In genomic region chr10:18104223-18104872, GRCh38 we compare ENCODE assay signal across 8 cellular contexts. TPM values are rescaled to one million over a fixed set of nuclear protein-coding genes. Genes with fewer than 3 reads are reported as not detected.
DNase-seq lines count a peak whose midpoint lies in the region; ATAC-seq and TF ChIP-seq lines count a peak whose summit lies in the region.

No MANE protein-coding gene starts in this region.

- no peaks in the 10 kb centered on the region for H3K36me3 ChIP-seq in NT2/D1 (ENCODE audit: insufficient read depth, insufficient read length, low read length)
- H3K36me3 ChIP-seq in cardiac muscle cell: no peaks in the 10 kb centered on the region

- H3K4me1 ChIP-seq in NT2/D1 (ENCODE audit: insufficient read depth, insufficient read length) (no peaks in the 10 kb centered on the region), cardiac muscle cell (ENCODE audit: low read depth) (peaks cover 18% of the 10 kb centered on the region)

- H3K36me3 Mint-ChIP-seq in activated naive CD4-positive, alpha-beta T cell treated with anti-CD3 and anti-CD28 coated beads, Interleukin-2, amount 10 ng/mL, durations not matched to agents 7 days and 5 days: no peaks in the 10 kb centered on the region

- no peak overlapping the region for H3K9ac ChIP-seq in NT2/D1 (ENCODE audit: insufficient read length, low read depth)

- H3K4me1 Mint-ChIP-seq in activated naive CD4-positive, alpha-beta T cell treated with anti-CD3 and anti-CD28 coated beads, Interleukin-2, amount 10 ng/mL, durations not matched to agents 7 days and 5 days: no peaks in the 10 kb centered on the region

- TF ChIP-seq CTCF in AG09309 (IDR thresholded peaks at IDR 0.05; ENCODE audit: control insufficient read depth, insufficient read depth, low read depth, low read length, missing control alignments): peak; percentile 70
- TF ChIP-seq CTCF in cardiac muscle cell (IDR thresholded peaks at IDR 0.05; ENCODE audit: low read depth, low read length): peak; percentile 67
- peak; percentile 68 for TF ChIP-seq CTCF in retinal pigment epithelial cell (conservative IDR thresholded peaks at IDR 0.05; ENCODE audit: low read depth, low read length)

- no peak overlapping the region for H3K27ac ChIP-seq in cardiac muscle cell

- H3K9me3 ChIP-seq in NT2/D1 (ENCODE audit: insufficient read depth, low read length): no peaks in the 10 kb centered on the region
- H3K9me3 ChIP-seq in cardiac muscle cell (ENCODE audit: low read depth): no peaks in the 10 kb centered on the region

- DNase-seq in AG09309 (ENCODE audit: low read depth): no peak
- peak; percentile 8 for DNase-seq in NT2/D1 (ENCODE audit: low read depth, low spot score)
- DNase-seq in activated naive CD4-positive, alpha-beta T cell treated with anti-CD3 and anti-CD28 coated beads, Interleukin-2, amount 10 ng/mL, durations not matched to agents 7 days and 5 days: peak; percentile 60
- peak; percentile 40 to 60 for DNase-seq in cardiac muscle cell (ENCODE audit: low read depth in 1 of 2, low spot score in 1 of 2)
- DNase-seq in retinal pigment epithelial cell (ENCODE audit: low read depth): no peak

- ATAC-seq in GM18502 (IDR thresholded peaks at IDR 0.05; ENCODE audit: poor library complexity, unreplicated experiment) (peak; percentile 68), HG03439 (IDR thresholded peaks at IDR 0.05; ENCODE audit: unreplicated experiment) (no peak), HG03097 (IDR thresholded peaks at IDR 0.05; ENCODE audit: low FRiP score, unreplicated experiment) (no peak)

- H3K27ac Mint-ChIP-seq in activated naive CD4-positive, alpha-beta T cell treated with anti-CD3 and anti-CD28 coated beads, Interleukin-2, amount 10 ng/mL, durations not matched to agents 7 days and 5 days: no peak overlapping the region

- H3K9me3 Mint-ChIP-seq in activated naive CD4-positive, alpha-beta T cell treated with anti-CD3 and anti-CD28 coated beads, Interleukin-2, amount 10 ng/mL, durations not matched to agents 7 days and 5 days: no peaks in the 10 kb centered on the region

- no peaks in the 10 kb centered on the region for H3K27me3 ChIP-seq in NT2/D1 (ENCODE audit: insufficient read depth, insufficient read length)
- H3K27me3 ChIP-seq in cardiac muscle cell: no peaks in the 10 kb centered on the region

- H3K27me3 Mint-ChIP-seq in activated naive CD4-positive, alpha-beta T cell treated with anti-CD3 and anti-CD28 coated beads, Interleukin-2, amount 10 ng/mL, durations not matched to agents 7 days and 5 days: no peaks in the 10 kb centered on the region

- H3K4me3 Mint-ChIP-seq in activated naive CD4-positive, alpha-beta T cell treated with anti-CD3 and anti-CD28 coated beads, Interleukin-2, amount 10 ng/mL, durations not matched to agents 7 days and 5 days: no peak overlapping the region

- CTCF ChIA-PET in activated naive CD4-positive, alpha-beta T cell treated with anti-CD3 and anti-CD28 coated beads, Interleukin-2, amount 10 ng/mL, durations not matched to agents 7 days and 5 days (lab: Charles Lee): interaction anchor here (1.2 to 2.0 kb wide), 3 partner anchors 29 to 494 kb away, joined by 3 to 5 read pairs (median 4); no protein-coding TSS in a partner anchor

- H3K4me3 ChIP-seq in AG09309 (ENCODE audit: control insufficient read depth, low read depth, low read length) (no peak overlapping the region), NT2/D1 (ENCODE audit: insufficient read length, low read depth) (no peak overlapping the region), cardiac muscle cell (no peak overlapping the region), retinal pigment epithelial cell (ENCODE audit: low read length) (no peak overlapping the region)

RNA-seq across cellular contexts. Expression of gene CACNB2, which starts 35.9 kb away (rescaled TPM):
- 134 and 172 TPM in 2 replicates for total RNA-seq in cardiac muscle cell
- 101 and 119 TPM in 2 replicates for polyA plus RNA-seq in cardiac muscle cell

Comparison
In these comparisons a context has a peak if more than half of its experiments do, and no peak if none do; other contexts are left out.
1. DNase-seq: peak in NT2/D1 (single experiment), activated naive CD4-positive, alpha-beta T cell treated with anti-CD3 and anti-CD28 coated beads, Interleukin-2, amount 10 ng/mL, durations not matched to agents 7 days and 5 days (single experiment) and cardiac muscle cell (2 of 2); none in AG09309 (single experiment) and retinal pigment epithelial cell (single experiment).
2. Peak in every context shown above with its lines, with median percentiles within 50 percentile points of each other: CTCF ChIP-seq.